13 cellular contexts compared by ENCODE assay signal in genomic region chr5:159003045-159004030, GRCh38.
DNase-seq lines count a peak whose midpoint lies in the region; ATAC-seq, FAIRE-seq and TF ChIP-seq lines count a peak whose summit lies in the region.
"Had no signal": no experiment of that assay in that cellular context is flagged by ENCODE, and none has a peak within 500 bp of the region (broad histone marks: within the 10 kb centered on the region; RNA-seq: fewer than 3 reads in every experiment).

No MANE protein-coding gene starts in this region.

- no peak overlapping the region for H3T11ph ChIP-seq in H9 (ENCODE audit: low read length)

- no peaks in the 10 kb centered on the region for H3K9me3 Mint-ChIP-seq in H9
- H3K9me3 Mint-ChIP-seq: activated naive CD4-positive, alpha-beta T cell treated with anti-CD3 and anti-CD28 coated beads, Interleukin-2, amount 50 U/mL, for 72 hours had no signal

- H3K27me3 ChIP-seq in RWPE2 (ENCODE audit: insufficient read depth, poor library complexity, severe bottlenecking): peaks cover 21% of the 10 kb centered on the region
- H3K27me3 ChIP-seq in HAP-1 (ENCODE audit: low read depth): peaks cover 25% of the 10 kb centered on the region
- H3K27me3 ChIP-seq in H9 (ENCODE audit: insufficient read depth, low read length): no peaks in the 10 kb centered on the region

- WGBS in A549 (ENCODE audit: missing lambda C conversion rate): 48% methylated on average over 4 of the region's 4 CpGs
- no CpG with 5 or more reads among the region's 4 CpGs for WGBS in H9 (ENCODE audit: extremely low coverage, insufficient read length, low lambda C conversion rate)

- POLR2A ChIA-PET in A549 (lab: Yijun Ruan, JAX): no interaction called here

- no peak overlapping the region for H3K4ac ChIP-seq in H9 (ENCODE audit: low read depth, low read length)

- no peak overlapping the region for H3K18ac ChIP-seq in H9 (ENCODE audit: insufficient read length, low read depth, low read length)

- H3K4me3 ChIP-seq in A549: no peak overlapping the region
- H3K4me3 ChIP-seq in RWPE2 (ENCODE audit: severe bottlenecking): no peak overlapping the region
- H3K4me3 ChIP-seq in foreskin fibroblast (ENCODE audit: low read depth in 1 of 2, low read length in 2 of 2): no peak overlapping the region
- no peak overlapping the region for H3K4me3 ChIP-seq in HAP-1

- H3K23me2 ChIP-seq in H9 (ENCODE audit: insufficient read length, low read depth, low read length, poor library complexity, severe bottlenecking): no peaks in the 10 kb centered on the region

- H3K4me1 Mint-ChIP-seq in H9: peaks cover 0 to 2% of the 10 kb centered on the region in 2 experiments; a peak in 1 of 4 replicates

- no peak overlapping the region for H4K8ac ChIP-seq in H9 (replicated peaks; ENCODE audit: insufficient read length, low read depth, low read length)

- ATAC-seq in A549 (peak; percentile 62 to 91; a peak in 5 of 6 replicates), RWPE2 (ENCODE audit: low read depth) (peak; percentile 86)
- ATAC-seq: activated naive CD4-positive, alpha-beta T cell treated with anti-CD3 and anti-CD28 coated beads, Interleukin-2, amount 50 U/mL, for 72 hours had no signal

- H3K79me1 ChIP-seq in H9 (ENCODE audit: insufficient read depth, low read depth, low read length, poor library complexity, severe bottlenecking): no peaks in the 10 kb centered on the region

- TF ChIP-seq RAD21 in A549 (conservative IDR thresholded peaks at IDR 0.05 in 1 of 2, IDR thresholded peaks at IDR 0.05 in 1 of 2): 0 out of 5 replicates have a peak, but pooled peaks of 1 of the 2 experiments have one; percentile 2

- CTCF ChIA-PET in A549 (lab: Yijun Ruan, JAX): interaction anchor here (0.6 to 1.4 kb wide), 3 partner anchors 12 to 307 kb away, joined by 3 read pairs; no protein-coding TSS in a partner anchor

- H3K23ac ChIP-seq in H9 (ENCODE audit: insufficient read length, low read depth, low read length): no peak overlapping the region

- H2BK15ac ChIP-seq in H9 (ENCODE audit: low read depth, low read length): no peak overlapping the region

- H3K4me2 ChIP-seq in A549: peak overlapping the region; percentile 60
- H3K4me2 ChIP-seq in H9 (ENCODE audit: insufficient read depth, insufficient read length, low read length): no peak overlapping the region

- no peak overlapping the region for H3K14ac ChIP-seq in H9 (ENCODE audit: insufficient read depth, low read length)

- H2BK12ac ChIP-seq in H9 (ENCODE audit: insufficient read length, low read depth, low read length): no peak overlapping the region

- peaks cover 36% of the 10 kb centered on the region for H3K27me3 Mint-ChIP-seq in H9 (ENCODE audit: low read depth)

- FAIRE-seq in A549 (lab: Jason Lieb, UNC) (peak; percentile 36), GM12892 (lab: Jason Lieb, UNC) (peak; percentile 76)
- FAIRE-seq: D721Med, TTC549 had no signal

- H3K27ac Mint-ChIP-seq in H9: no peak overlapping the region
- H3K27ac Mint-ChIP-seq: activated naive CD4-positive, alpha-beta T cell treated with anti-CD3 and anti-CD28 coated beads, Interleukin-2, amount 50 U/mL, for 72 hours had no signal

- H4K5ac ChIP-seq in H9 (ENCODE audit: insufficient read length, low read depth, low read length): no peak overlapping the region

- H2BK20ac ChIP-seq in H9 (ENCODE audit: low read depth, low read length, poor library complexity, severe bottlenecking): no peak overlapping the region

- no peak overlapping the region for H3K9ac ChIP-seq in H9 (ENCODE audit: extremely low read depth, insufficient read length, low read length)

- H3K9me3 ChIP-seq in A549: no peaks in the 10 kb centered on the region
- no peaks in the 10 kb centered on the region for H3K9me3 ChIP-seq in RWPE2 (ENCODE audit: severe bottlenecking)
- no peaks in the 10 kb centered on the region for H3K9me3 ChIP-seq in HAP-1
- no peaks in the 10 kb centered on the region for H3K9me3 ChIP-seq in H9 (ENCODE audit: control insufficient read depth, low read depth, low read length)

- no peak; a peak in 1 of 5 replicates for TF ChIP-seq EP300 in A549 (IDR thresholded peaks at IDR 0.05)

- TF ChIP-seq CTCF in A549 (IDR thresholded peaks at IDR 0.05): no peak
- no peak for TF ChIP-seq CTCF in RWPE2 (IDR thresholded peaks at IDR 0.05; ENCODE audit: poor library complexity, severe bottlenecking)
- TF ChIP-seq CTCF in foreskin fibroblast (IDR thresholded peaks at IDR 0.05; ENCODE audit: low read depth, low read length): no peak
- TF ChIP-seq CTCF in H9 (conservative IDR thresholded peaks at IDR 0.05): no peak

- in situ Hi-C loops in HAP-1 (cut with MboI; ENCODE audit: low sequenced_read_pairs): no loop called here

- no peaks in the 10 kb centered on the region for H3K36me3 Mint-ChIP-seq in H9 (ENCODE audit: insufficient read depth in 1 of 3, low read depth in 3 of 3)
- H3K36me3 Mint-ChIP-seq: activated naive CD4-positive, alpha-beta T cell treated with anti-CD3 and anti-CD28 coated beads, Interleukin-2, amount 50 U/mL, for 72 hours had no signal

- no peak overlapping the region for H2BK5ac ChIP-seq in H9 (ENCODE audit: insufficient read length, low read length)

- H3K36me3 ChIP-seq in RWPE2 (ENCODE audit: low read depth) (no peaks in the 10 kb centered on the region), HAP-1 (replicated peaks) (no peaks in the 10 kb centered on the region)

- H4K20me1 ChIP-seq in H9 (ENCODE audit: control insufficient read depth, insufficient read depth, insufficient read length): no peaks in the 10 kb centered on the region

- no peak overlapping the region for H3K4me3 Mint-ChIP-seq in H9

- H3K79me2 ChIP-seq in H9 (ENCODE audit: insufficient read depth, low read length): no peaks in the 10 kb centered on the region

- H4K91ac ChIP-seq in H9 (ENCODE audit: insufficient read length, low read depth, low read length): no peak overlapping the region

- H3K4me1 ChIP-seq in A549 (peaks cover 29% of the 10 kb centered on the region), RWPE2 (ENCODE audit: insufficient read depth, poor library complexity, severe bottlenecking) (peaks cover 7% of the 10 kb centered on the region), HAP-1 (no peaks in the 10 kb centered on the region; the same call in 1 of the 2 replicates), H9 (ENCODE audit: insufficient read depth, low read length) (no peaks in the 10 kb centered on the region)

- H3K56ac ChIP-seq in H9 (ENCODE audit: insufficient read length, low read depth, low read length): no peak overlapping the region

- TF ChIP-seq POLR2A in A549 (IDR thresholded peaks at IDR 0.05; ENCODE audit: low read length) (no peak), GM12892 (IDR thresholded peaks at IDR 0.05; ENCODE audit: low read depth, low read length) (no peak)

- H2AFZ ChIP-seq in H9 (ENCODE audit: low read length): no peak overlapping the region

- no peak overlapping the region for H2AK5ac ChIP-seq in H9 (ENCODE audit: insufficient read length, low read length)

- peak; percentile 13 to 70 for DNase-seq in A549 (ENCODE audit: low read depth in 1 of 2, low spot score in 1 of 2)
- DNase-seq in GM12892 (ENCODE audit: insufficient read length): no peak
- no peak for DNase-seq in RWPE2 (ENCODE audit: low spot score)
- peak; percentile 81 to 90 for DNase-seq in foreskin fibroblast
- DNase-seq in SIG-M5 treated with dmso at 0.1 percent for 504 hours (lab: John Stamatoyannopoulos, UW; ENCODE audit: unreplicated experiment): no peak
- DNase-seq in HAP-1 (ENCODE audit: low spot score in 2 of 2): no peak
- DNase-seq in glomerular visceral epithelial cell (ENCODE audit: extremely low spot score): no peak
- no peak for DNase-seq in H9
- DNase-seq: NCI-H1092 treated with DMSO at 0.1 percent for 48 hours; stimulated activated CD4-positive, alpha-beta T cell treated with anti-CD3 and anti-CD28 coated beads, Interleukin-4, amount 100 ng/mL, for 1 hour had no signal

- no peak overlapping the region for H2BK120ac ChIP-seq in H9 (ENCODE audit: low read depth, low read length, poor library complexity, severe bottlenecking)

- H3K27ac ChIP-seq in A549 (peak overlapping the region in 1 of 2 experiments; percentile 1; a peak in 1 of 6 replicates), RWPE2 (ENCODE audit: poor library complexity, severe bottlenecking) (no peak overlapping the region), H9 (ENCODE audit: insufficient read length, low read depth, low read length) (no peak overlapping the region)

TF ChIP-seq in A549, 52 proteins besides CTCF, POLR2A, EP300 and RAD21 (continues in another document):
- TF ChIP-seq BHLHE40 (IDR thresholded peaks at IDR 0.05; ENCODE audit: low read depth, low read length): no peak
- no peak for TF ChIP-seq CHD2 (IDR thresholded peaks at IDR 0.05; ENCODE audit: low read length, partially characterized antibody)
- TF ChIP-seq SMC3 (IDR thresholded peaks at IDR 0.05): no peak
- no peak for TF ChIP-seq EHMT2 (IDR thresholded peaks at IDR 0.05; ENCODE audit: low read depth)
- no peak for TF ChIP-seq FOSB (CRISPR knock-in tag; IDR thresholded peaks at IDR 0.05)
- TF ChIP-seq HEYL (CRISPR knock-in tag; IDR thresholded peaks at IDR 0.05): no peak
- no peak for TF ChIP-seq TFCP2L1 (CRISPR knock-in tag; IDR thresholded peaks at IDR 0.05)
- no peak for TF ChIP-seq CBX2 (IDR thresholded peaks at IDR 0.05; ENCODE audit: borderline replicate concordance, low read depth)
- TF ChIP-seq RARB (CRISPR knock-in tag; IDR thresholded peaks at IDR 0.05): no peak
- TF ChIP-seq MAX (IDR thresholded peaks at IDR 0.05): 0 out of 2 replicates have a peak, but pooled peaks have one; percentile 21
- TF ChIP-seq JUN (IDR thresholded peaks at IDR 0.05): no peak
- TF ChIP-seq PHF8 (IDR thresholded peaks at IDR 0.05; ENCODE audit: borderline replicate concordance, low read depth): no peak
- 0 out of 2 replicates have a peak, but pooled peaks have one; percentile 27 for TF ChIP-seq ZSCAN20 (CRISPR knock-in tag; IDR thresholded peaks at IDR 0.05)
- peak; percentile 58 for TF ChIP-seq JUNB (IDR thresholded peaks at IDR 0.05)
- TF ChIP-seq SREBF2 (IDR thresholded peaks at IDR 0.05): no peak
- no peak for TF ChIP-seq HDAC2 (IDR thresholded peaks at IDR 0.05)
- TF ChIP-seq PBX3 (IDR thresholded peaks at IDR 0.05): no peak
- TF ChIP-seq CBX8 (IDR thresholded peaks at IDR 0.05): no peak

Comparison
In these comparisons a context has a peak if more than half of its experiments do, and no peak if none do; other contexts are left out.
1. DNase-seq: peak in A549 (2 of 2) and foreskin fibroblast (2 of 2); none in GM12892 (single experiment), RWPE2 (single experiment), SIG-M5 treated with dmso at 0.1 percent for 504 hours (single experiment), HAP-1 (0 of 2), glomerular visceral epithelial cell (single experiment) and H9 (single experiment).